In genomic region chr6:52233975-52234823, GRCh38 we compare ENCODE assay signal across 8 cellular contexts. TPM values are rescaled to one million over a fixed set of nuclear protein-coding genes. Genes with fewer than 3 reads are reported as not detected.
DNase-seq lines count a peak whose midpoint lies in the region; ATAC-seq, FAIRE-seq and TF ChIP-seq lines count a peak whose summit lies in the region.

No MANE protein-coding gene starts in this region.

- peak; percentile 79 to 81 for TF ChIP-seq RAD21 in K562 (CRISPR knock-in tag; conservative IDR thresholded peaks at IDR 0.05 in 1 of 2, IDR thresholded peaks at IDR 0.05 in 1 of 2)

- 5% methylated on average over 15 of the region's 15 CpGs for WGBS in K562 (ENCODE audit: insufficient coverage, low coverage, missing lambda C conversion rate)

- no TSS peak for BruUV-seq in K562 (replicated peaks; lab: Mats Ljungman, UMichigan)

- no peaks in the 10 kb centered on the region for H3K9me1 ChIP-seq in K562 (ENCODE audit: control insufficient read depth, insufficient read depth, low read length)

- in situ Hi-C loops in K562 (cut with MboI) = no loop called here

- no peak for TF ChIP-seq EP300 in K562 (IDR thresholded peaks at IDR 0.05; ENCODE audit: low read length)

- no peaks in the 10 kb centered on the region for H3K9me3 ChIP-seq in K562 (replicated peaks; ENCODE audit: control insufficient read depth, insufficient read depth, low read depth, low read length)

- H3K27ac ChIP-seq in K562 (ENCODE audit: extremely low read depth, low read depth, low read length) = no peak overlapping the region
- no peak overlapping the region for H3K27ac ChIP-seq in substantia nigra (ENCODE audit: low read depth, low read length, poor library complexity, severe bottlenecking)

- H4K20me1 ChIP-seq in K562 (replicated peaks; ENCODE audit: control insufficient read depth, insufficient read depth, low read length) = no peaks in the 10 kb centered on the region

- no peaks in the 10 kb centered on the region for H3K4me1 ChIP-seq in K562 (replicated peaks in 1 of 2; ENCODE audit: control insufficient read depth in 2 of 2, insufficient read depth in 2 of 2, low read length in 2 of 2)

- peak; percentile 80 for ATAC-seq in GM18907 (IDR thresholded peaks at IDR 0.05; ENCODE audit: unreplicated experiment)
- peak; percentile 57 for ATAC-seq in HG03135 (IDR thresholded peaks at IDR 0.05; ENCODE audit: unreplicated experiment)
- ATAC-seq in K562 = peak; percentile 97

- peak overlapping the region; percentile 65 for H2AFZ ChIP-seq in K562 (ENCODE audit: low read depth, low read length)

- peaks cover 23 to 30% of the 10 kb centered on the region in 2 experiments; a peak in 4 of 5 replicates for H3K27me3 ChIP-seq in K562 (ENCODE audit: control insufficient read depth in 2 of 2, insufficient read depth in 2 of 2, low read length in 2 of 2)

- no peak overlapping the region; the same call in 1 of the 2 replicates for H3K4me2 ChIP-seq in K562 (ENCODE audit: insufficient read depth, low read length)

- CTCF ChIA-PET in K562 (lab: Yijun Ruan, JAX; ENCODE audit: low intra/inter-chr PET ratio) = interaction anchor here (1.4 kb wide), 1 partner anchor 71 kb away, joined by 6 read pairs; no protein-coding TSS in a partner anchor

- H3K9ac ChIP-seq in K562 (ENCODE audit: insufficient read depth in 1 of 2, low read depth in 2 of 2, low read length in 2 of 2) = no peak overlapping the region

- POLR2A ChIA-PET in K562 (lab: Yijun Ruan, JAX) = interaction anchor here (0.6 to 1.1 kb wide), 3 partner anchors 9 to 15 kb away, joined by 3 read pairs; no protein-coding TSS in a partner anchor

- intact Hi-C loops in K562 (cut with micrococcal nuclease) = loop anchor here (1.0 to 10.0 kb wide), 2 partner anchors 71 to 149 kb away; partner anchors contain the start of gene PKHD1

- no peaks in the 10 kb centered on the region for H3K36me3 ChIP-seq in K562 (ENCODE audit: control insufficient read depth, insufficient read depth, low read length)

- peak; percentile 81 for FAIRE-seq in K562 (lab: Jason Lieb, UNC)

- no peak for TF ChIP-seq POLR2A in K562 (conservative IDR thresholded peaks at IDR 0.05)

- peak; percentile 58 to 72 (median 71); a peak in 5 of 6 replicates for TF ChIP-seq CTCF in K562 (IDR thresholded peaks at IDR 0.05 in 2 of 3, conservative IDR thresholded peaks at IDR 0.05 in 1 of 3; ENCODE audit: insufficient read depth in 2 of 3, low read depth in 1 of 3, low read length in 3 of 3)

- H3K79me2 ChIP-seq in K562 (ENCODE audit: control insufficient read depth, insufficient read depth, low read length) = no peaks in the 10 kb centered on the region

- no peak overlapping the region for H3K4me3 ChIP-seq in K562

- DNase-seq in DMS53 (lab: John Stamatoyannopoulos, UW) (peak; percentile 89), NCI-H526 (lab: John Stamatoyannopoulos, UW) (peak; percentile 21 to 65), K562 (ENCODE audit: extremely low read depth in 1 of 4, low spot score in 3 of 4) (peak; percentile 18 to 65 (median 34)), lung microvascular endothelial cell (ENCODE audit: low read depth in 2 of 2) (peak; percentile 47 to 68), substantia nigra (lab: John Stamatoyannopoulos, UW) (no peak)
- no peak for DNase-seq in activated CD4-positive, CD25-positive, alpha-beta regulatory T cell treated with anti-CD3 and anti-CD28 coated beads, Interleukin-2, amount 50 U/mL, for 72 hours

TF ChIP-seq in K562, 482 proteins besides CTCF, POLR2A, EP300 and RAD21 (continues in another document):
- TF ChIP-seq ZNF217 (CRISPR knock-in tag; IDR thresholded peaks at IDR 0.05) (no peak), SMC3 (conservative IDR thresholded peaks at IDR 0.05; ENCODE audit: insufficient read depth, low read depth, low read length) (peak; percentile 57; the same call in 1 of the 2 replicates), CREM (IDR thresholded peaks at IDR 0.05; ENCODE audit: low read depth) (0 out of 2 replicates have a peak, but pooled peaks have one; percentile 24), NRF1 (conservative IDR thresholded peaks at IDR 0.05 in 1 of 2, IDR thresholded peaks at IDR 0.05 in 1 of 2) (0 out of 4 replicates have a peak, but pooled peaks of 1 of the 2 experiments have one; percentile 21), KLF16 (IDR thresholded peaks at IDR 0.05) (0 out of 2 replicates have a peak, but pooled peaks have one; percentile 31), IRF1 (CRISPR knock-in tag; IDR thresholded peaks at IDR 0.05; ENCODE audit: borderline replicate concordance) (no peak)

RNA-seq across cellular contexts. Expression of gene IL17F, which starts 10.1 kb away (rescaled TPM):
- not detected in 2 replicates for total RNA-seq in K562 (2011; cell fraction: chromatin; rRNA removed; ENCODE audit: low replicate concordance)
- total RNA-seq in K562 (2011; cell fraction: nucleolus; rRNA removed) = not detected in 2 replicates
- not detected in 2 replicates for total RNA-seq in K562 (2011; cell fraction: nucleoplasm; rRNA removed)
- total RNA-seq in K562 (2014; rRNA removed) (not detected in 2 replicates), K562 (2014; rRNA removed; fragmentation: Illumina TruSeq; extraction: Trizol) (not detected in 2 replicates), K562 (2015; rRNA removed; fragmentation: Illumina TruSeq; extraction: Trizol) (not detected in 2 replicates), K562 (2021) (not detected in 2 replicates), lung microvascular endothelial cell (not detected in 2 replicates)
- polyA plus RNA-seq in K562 (2011; rRNA removed) (not detected in 2 replicates), K562 (2014; fragmentation: Illumina TruSeq; extraction: Trizol) (not detected in 2 replicates), K562 (2014; fragmentation: Nextera tagmentation; extraction: Ambion mirVana) (not detected), K562 (2014; rRNA removed) (not detected in 2 replicates)
- polyA plus RNA-seq in K562 (2011; cell fraction: cytosol; rRNA removed) = not detected in 2 replicates
- 0.14 TPM in 1 of 2 replicates, not detected in the other for polyA plus RNA-seq in K562 (2011; cell fraction: nucleus; rRNA removed)
- polyA plus RNA-seq in K562 (2012) = not detected in 2 replicates
- not detected in 2 replicates for polyA minus RNA-seq in K562 (2011; rRNA and poly(A)+ RNA removed)
- polyA minus RNA-seq in K562 (2011; cell fraction: cytosol; rRNA and poly(A)+ RNA removed) = not detected in 2 replicates
- polyA minus RNA-seq in K562 (2011; cell fraction: nucleus; rRNA and poly(A)+ RNA removed) = not detected in 2 replicates

RNA-seq across cellular contexts. Expression of gene IL17A, which starts 48.0 kb away (rescaled TPM):
- not detected in 2 replicates for total RNA-seq in K562 (2011; cell fraction: chromatin; rRNA removed; ENCODE audit: low replicate concordance)
- not detected in 2 replicates for total RNA-seq in K562 (2011; cell fraction: nucleolus; rRNA removed)
- total RNA-seq in K562 (2011; cell fraction: nucleoplasm; rRNA removed) = not detected in 2 replicates
- total RNA-seq in K562 (2014; rRNA removed) = not detected in 2 replicates
- not detected in 2 replicates for total RNA-seq in K562 (2014; rRNA removed; fragmentation: Illumina TruSeq; extraction: Trizol)
- total RNA-seq in K562 (2015; rRNA removed; fragmentation: Illumina TruSeq; extraction: Trizol) = not detected in 2 replicates
- not detected in 2 replicates for total RNA-seq in K562 (2021)
- polyA plus RNA-seq in K562 (2011; rRNA removed) = not detected in 2 replicates
- polyA plus RNA-seq in K562 (2011; cell fraction: cytosol; rRNA removed) = not detected in 2 replicates
- polyA plus RNA-seq in K562 (2011; cell fraction: nucleus; rRNA removed) = not detected in 2 replicates
- not detected in 2 replicates for polyA plus RNA-seq in K562 (2012)
- polyA plus RNA-seq in K562 (2014; fragmentation: Illumina TruSeq; extraction: Trizol) = not detected in 2 replicates
- polyA plus RNA-seq in K562 (2014; fragmentation: Nextera tagmentation; extraction: Ambion mirVana) = not detected
- polyA plus RNA-seq in K562 (2014; rRNA removed) = not detected in 2 replicates
- not detected in 2 replicates for polyA minus RNA-seq in K562 (2011; rRNA and poly(A)+ RNA removed)
- polyA minus RNA-seq in K562 (2011; cell fraction: cytosol; rRNA and poly(A)+ RNA removed) = not detected in 2 replicates
- not detected in 2 replicates for polyA minus RNA-seq in K562 (2011; cell fraction: nucleus; rRNA and poly(A)+ RNA removed)
- total RNA-seq in lung microvascular endothelial cell = not detected in 2 replicates

RNA-seq across cellular contexts. Expression of gene MCM3, which starts 50.3 kb away (rescaled TPM):
- 257 and 369 TPM in 2 replicates for total RNA-seq in K562 (2011; cell fraction: chromatin; rRNA removed; ENCODE audit: low replicate concordance)
- total RNA-seq in K562 (2011; cell fraction: nucleolus; rRNA removed) = 237 and 246 TPM in 2 replicates
- 205 and 228 TPM in 2 replicates for total RNA-seq in K562 (2011; cell fraction: nucleoplasm; rRNA removed)
- 245 and 270 TPM in 2 replicates for total RNA-seq in K562 (2014; rRNA removed)
- total RNA-seq in K562 (2014; rRNA removed; fragmentation: Illumina TruSeq; extraction: Trizol) = 211 and 223 TPM in 2 replicates
- 250 and 258 TPM in 2 replicates for total RNA-seq in K562 (2015; rRNA removed; fragmentation: Illumina TruSeq; extraction: Trizol)
- total RNA-seq in K562 (2021) = 187 and 202 TPM in 2 replicates
- polyA plus RNA-seq in K562 (2011; rRNA removed) = 262 and 272 TPM in 2 replicates
- polyA plus RNA-seq in K562 (2011; cell fraction: cytosol; rRNA removed) = 181 and 231 TPM in 2 replicates
- 455 and 511 TPM in 2 replicates for polyA plus RNA-seq in K562 (2011; cell fraction: nucleus; rRNA removed)
- 160 and 166 TPM in 2 replicates for polyA plus RNA-seq in K562 (2012)
- 222 and 263 TPM in 2 replicates for polyA plus RNA-seq in K562 (2014; fragmentation: Illumina TruSeq; extraction: Trizol)
- 100 to 1,000 TPM in 1 of 2 experiments, 10 to 100 TPM in 1; 76.1 to 141 TPM for polyA plus RNA-seq in K562 (2014; fragmentation: Nextera tagmentation; extraction: Ambion mirVana)
- polyA plus RNA-seq in K562 (2014; rRNA removed) = 238 and 264 TPM in 2 replicates
- 320 and 341 TPM in 2 replicates for polyA minus RNA-seq in K562 (2011; rRNA and poly(A)+ RNA removed)
- polyA minus RNA-seq in K562 (2011; cell fraction: cytosol; rRNA and poly(A)+ RNA removed) = 122 and 130 TPM in 2 replicates
- polyA minus RNA-seq in K562 (2011; cell fraction: nucleus; rRNA and poly(A)+ RNA removed) = 198 and 295 TPM in 2 replicates
- total RNA-seq in lung microvascular endothelial cell = 37.9 and 47.3 TPM in 2 replicates

Comparison
In these comparisons a context has a peak if more than half of its experiments do, and no peak if none do; other contexts are left out.
1. DNase-seq: peak in DMS53 (single experiment), NCI-H526 (2 of 2), K562 (4 of 4) and lung microvascular endothelial cell (2 of 2); none in activated CD4-positive, CD25-positive, alpha-beta regulatory T cell treated with anti-CD3 and anti-CD28 coated beads, Interleukin-2, amount 50 U/mL, for 72 hours (single experiment) and substantia nigra (0 of 49).
2. Peak in every context shown above with its lines, with median percentiles within 50 percentile points of each other: ATAC-seq.